ENCODE assay signal across 22 cellular contexts in genomic region chr4:88202443-88202842, GRCh38. TPM values are rescaled to one million over a fixed set of nuclear protein-coding genes. Genes with fewer than 3 reads are reported as not detected.
A peak's percentile ranks its signal among the peaks of the same experiment; 100 is the strongest.
DNase-seq lines count a peak whose midpoint lies in the region; ATAC-seq, FAIRE-seq and TF ChIP-seq lines count a peak whose summit lies in the region.
"Had no signal": no experiment of that assay in that cellular context is flagged by ENCODE, and none has a peak within 500 bp of the region (broad histone marks: within the 10 kb centered on the region; RNA-seq: fewer than 3 reads in every experiment).

No MANE protein-coding gene starts in this region.

- no peak for FAIRE-seq in HepG2 (lab: Jason Lieb, UNC)
- FAIRE-seq: A204.1, GM12878, GM19239 had no signal

- TF ChIP-seq CTCF in HepG2 (CRISPR knock-in tag; IDR thresholded peaks at IDR 0.05): no peak
- no peak for TF ChIP-seq CTCF in right lobe of liver (IDR thresholded peaks at IDR 0.05)
- no peak for TF ChIP-seq CTCF in WTC11 (IDR thresholded peaks at IDR 0.05)
- no peak for TF ChIP-seq CTCF in endodermal cell (conservative IDR thresholded peaks at IDR 0.05)

- H3K27ac Mint-ChIP-seq in WTC11 (no peak overlapping the region), endodermal cell (no peak overlapping the region)
- H3K27ac Mint-ChIP-seq: B cell; CD4-positive, CD25-positive, alpha-beta regulatory T cell; CD8-positive, alpha-beta T cell; HFFc6 had no signal

- in situ Hi-C loops in HepG2 (cut with HindIII; ENCODE audit: extremely low pct_ligation_motif_present, low pct_unique_long_range_greater_than_20kb): no loop called here

- H3K9ac ChIP-seq in HepG2 (ENCODE audit: insufficient read depth, low read depth, low read length) (no peak overlapping the region), endodermal cell (ENCODE audit: extremely low read depth, low read length, poor library complexity, severe bottlenecking) (no peak overlapping the region)
- H3K9ac ChIP-seq: BLaER1 had no signal

- CTCF ChIA-PET in HepG2 (lab: Yijun Ruan, JAX; ENCODE audit: low intra/inter-chr PET ratio, low total read pairs) (no interaction called here), WTC11 (lab: Charles Lee) (interaction anchor here (1.7 to 2.4 kb wide), 3 partner anchors 9 to 148 kb away, joined by 6 to 7 read pairs (median 7); no protein-coding TSS in a partner anchor)

- H3K36me3 ChIP-seq in HepG2 (replicated peaks in 1 of 2; ENCODE audit: control insufficient read depth in 1 of 2, insufficient read depth in 2 of 2, low read length in 2 of 2): no peaks in the 10 kb centered on the region
- no peaks in the 10 kb centered on the region for H3K36me3 ChIP-seq in right lobe of liver
- H3K36me3 ChIP-seq in endodermal cell (ENCODE audit: control insufficient read depth, insufficient read depth, low read length): no peaks in the 10 kb centered on the region
- H3K36me3 ChIP-seq: BLaER1 had no signal

- H3K4me1 ChIP-seq in HepG2 (ENCODE audit: insufficient read depth, low read length) (no peaks in the 10 kb centered on the region), right lobe of liver (no peaks in the 10 kb centered on the region), endodermal cell (ENCODE audit: control insufficient read depth, insufficient read depth, low read length) (no peaks in the 10 kb centered on the region)
- H3K4me1 ChIP-seq: BLaER1, Caco-2 had no signal

- POLR2A ChIA-PET in HepG2 (lab: Yijun Ruan, JAX) (no interaction called here), WTC11 (lab: Charles Lee) (no interaction called here)

- H3K27me3 ChIP-seq in HepG2 (ENCODE audit: control insufficient read depth in 1 of 2, insufficient read depth in 2 of 2, low read length in 2 of 2): no peaks in the 10 kb centered on the region; a peak in 1 of 5 replicates
- no peaks in the 10 kb centered on the region for H3K27me3 ChIP-seq in right lobe of liver
- peaks cover 4% of the 10 kb centered on the region for H3K27me3 ChIP-seq in endodermal cell (ENCODE audit: control insufficient read depth, insufficient read depth, low read length, poor library complexity, severe bottlenecking)
- H3K27me3 ChIP-seq: BLaER1 had no signal

- TF ChIP-seq RAD21 in HepG2 (CRISPR knock-in tag; IDR thresholded peaks at IDR 0.05): no peak

- ATAC-seq in HepG2: peak; percentile 47; the same call in 2 of the 3 replicates
- no peak for ATAC-seq in right lobe of liver
- peak; percentile 79 for ATAC-seq in WTC11
- ATAC-seq in GM19351 (IDR thresholded peaks at IDR 0.05; ENCODE audit: unreplicated experiment): no peak
- ATAC-seq: CD8-positive, alpha-beta T cell; GM12878 had no signal

- H3K36me3 Mint-ChIP-seq in WTC11 (no peaks in the 10 kb centered on the region), endodermal cell (ENCODE audit: low read depth) (no peaks in the 10 kb centered on the region)
- H3K36me3 Mint-ChIP-seq: CD4-positive, CD25-positive, alpha-beta regulatory T cell; CD8-positive, alpha-beta T cell had no signal

- H3K27ac ChIP-seq in HepG2 (ENCODE audit: extremely low read length, insufficient read depth, low read length) (no peak overlapping the region), right lobe of liver (no peak overlapping the region), endodermal cell (ENCODE audit: low read depth, low read length) (no peak overlapping the region)
- H3K27ac ChIP-seq: 22Rv1, BLaER1, C4-2B had no signal

- H3K4me3 Mint-ChIP-seq in WTC11 (no peak overlapping the region), endodermal cell (no peak overlapping the region)
- H3K4me3 Mint-ChIP-seq: B cell; CD4-positive, CD25-positive, alpha-beta regulatory T cell; CD8-positive, alpha-beta T cell; HFFc6 had no signal

- H3K9me3 ChIP-seq in HepG2 (ENCODE audit: low read length) (no peaks in the 10 kb centered on the region), right lobe of liver (no peaks in the 10 kb centered on the region), endodermal cell (ENCODE audit: control insufficient read depth, low read length) (no peaks in the 10 kb centered on the region)
- H3K9me3 ChIP-seq: BLaER1, Caco-2 had no signal

- no peaks in the 10 kb centered on the region for H3K79me2 ChIP-seq in HepG2 (ENCODE audit: insufficient read depth, low read length)

- 21% methylated on average over 5 of the region's 6 CpGs for WGBS in HepG2 (ENCODE audit: low lambda C conversion rate)
- WGBS in right lobe of liver (ENCODE audit: insufficient coverage, low coverage, low lambda C conversion rate, missing lambda C conversion rate): 65% methylated on average over 3 of the region's 6 CpGs
- 83 to 100% methylated on average over 2 to 6 of the region's 6 CpGs for WGBS in endodermal cell (ENCODE audit: insufficient coverage in 1 of 2, insufficient read length in 1 of 2), 2 experiments

- H2AFZ ChIP-seq in HepG2 (ENCODE audit: low read length): no peak overlapping the region

- no peak overlapping the region for H3K4me3 ChIP-seq in HepG2 (replicated peaks in 1 of 3; ENCODE audit: insufficient read depth in 1 of 3, low read depth in 2 of 3, low read length in 3 of 3)
- H3K4me3 ChIP-seq in right lobe of liver: no peak overlapping the region
- no peak overlapping the region for H3K4me3 ChIP-seq in endodermal cell (ENCODE audit: low read length)
- H3K4me3 ChIP-seq: BLaER1, GM12878 had no signal

- BruUV-seq in HepG2 (replicated peaks; lab: Mats Ljungman, UMichigan): no TSS peak

- H4K20me1 ChIP-seq in HepG2 (ENCODE audit: insufficient read depth, low read length): no peaks in the 10 kb centered on the region
- H4K20me1 ChIP-seq: BLaER1 had no signal

- H3K27me3 Mint-ChIP-seq in WTC11 (ENCODE audit: low read depth) (no peaks in the 10 kb centered on the region), endodermal cell (ENCODE audit: insufficient read depth) (no peaks in the 10 kb centered on the region)
- H3K27me3 Mint-ChIP-seq: B cell had no signal

- H3K4me1 Mint-ChIP-seq in WTC11 (peaks cover 33% of the 10 kb centered on the region), endodermal cell (peaks cover 3% of the 10 kb centered on the region)
- H3K4me1 Mint-ChIP-seq: B cell had no signal

- no peak for DNase-seq in HepG2 (ENCODE audit: low spot score)
- no peak for DNase-seq in right lobe of liver
- no peak for DNase-seq in WTC11 (ENCODE audit: low spot score)
- peak; percentile 62 for DNase-seq in endodermal cell
- DNase-seq in OCI-M1 (lab: John Stamatoyannopoulos, UW): no peak
- DNase-seq in NCI-H774 (lab: John Stamatoyannopoulos, UW): no peak
- DNase-seq: Caco-2; CD4-positive, CD25-positive, alpha-beta regulatory T cell; CD8-positive, alpha-beta T cell; DMS153; DND-41; GDM1; GOT3; HFFc6 had no signal

- TF ChIP-seq POLR2A in HepG2 (IDR thresholded peaks at IDR 0.05; ENCODE audit: insufficient read depth in 1 of 2, low read depth in 2 of 2, low read length in 2 of 2) (no peak), right lobe of liver (IDR thresholded peaks at IDR 0.05) (no peak)

- peak overlapping the region; percentile 53 for H3K4me2 ChIP-seq in HepG2 (ENCODE audit: low read depth, low read length)
- H3K4me2 ChIP-seq: BLaER1 had no signal

- H3K9me3 Mint-ChIP-seq in WTC11 (no peaks in the 10 kb centered on the region), endodermal cell (no peaks in the 10 kb centered on the region)
- H3K9me3 Mint-ChIP-seq: CD4-positive, CD25-positive, alpha-beta regulatory T cell; CD8-positive, alpha-beta T cell; HFFc6 had no signal

- intact Hi-C loops in HepG2 (cut with micrococcal nuclease; ENCODE audit: unreplicated experiment) (no loop called here), right lobe of liver (cut with DNase I) (no loop called here)

- TF ChIP-seq EP300 in HepG2 (IDR thresholded peaks at IDR 0.05; ENCODE audit: low read depth in 2 of 2, low read length in 2 of 2) (no peak), HepG2 (CRISPR knock-in tag; IDR thresholded peaks at IDR 0.05; ENCODE audit: borderline replicate concordance) (no peak)

TF ChIP-seq in HepG2, 621 proteins besides CTCF, POLR2A, EP300 and RAD21 (continues in another document):
- no peak for TF ChIP-seq FOXC1 (CRISPR knock-in tag; IDR thresholded peaks at IDR 0.05; ENCODE audit: borderline replicate concordance)

TF ChIP-seq in WTC11, 78 proteins besides CTCF, POLR2A, EP300 and RAD21 (continues in another document):
- no peak for TF ChIP-seq ETV6 (CRISPR knock-in tag; IDR thresholded peaks at IDR 0.05)

RNA-seq across cellular contexts. Expression of gene ABCG2, which starts 44.0 kb away (rescaled TPM):
- total RNA-seq in HepG2 (2016; rRNA removed; fragmentation: Illumina TruSeq; extraction: Trizol): 13.2 and 15.7 TPM in 2 replicates
- 7.0 and 9.3 TPM in 2 replicates for total RNA-seq in HepG2 (2016; cell fraction: cytosol; rRNA removed; fragmentation: Illumina TruSeq; extraction: Trizol; ENCODE audit: low read depth)
- 11.3 and 14.3 TPM in 2 replicates for total RNA-seq in HepG2 (2016; cell fraction: insoluble cytoplasmic fraction; rRNA removed; fragmentation: Illumina TruSeq; extraction: Trizol)
- 8.6 and 9.3 TPM in 2 replicates for total RNA-seq in HepG2 (2016; cell fraction: membrane; rRNA removed; fragmentation: Illumina TruSeq; extraction: Trizol)
- total RNA-seq in HepG2 (2016; cell fraction: nucleus; rRNA removed; fragmentation: Illumina TruSeq; extraction: Trizol): 9.2 and 11.9 TPM in 2 replicates
- polyA plus RNA-seq in HepG2 (2011; rRNA removed): 7.4 and 10.0 TPM in 2 replicates
- polyA plus RNA-seq in HepG2 (2011; cell fraction: cytosol; rRNA removed): 6.8 TPM in 2 replicates
- 2.7 and 2.9 TPM in 2 replicates for polyA plus RNA-seq in HepG2 (2011; cell fraction: nucleus; rRNA removed)
- 8.1 and 8.6 TPM in 2 replicates for polyA plus RNA-seq in HepG2 (2012)
- polyA plus RNA-seq in HepG2 (2016; cell fraction: cytosol; fragmentation: Illumina TruSeq; extraction: Trizol; ENCODE audit: low read depth): 2.6 and 2.9 TPM in 2 replicates
- 6.5 and 8.8 TPM in 2 replicates for polyA plus RNA-seq in HepG2 (2016; cell fraction: insoluble cytoplasmic fraction; fragmentation: Illumina TruSeq; extraction: Trizol; ENCODE audit: low read depth)
- 3.4 and 3.6 TPM in 2 replicates for polyA plus RNA-seq in HepG2 (2016; cell fraction: membrane; fragmentation: Illumina TruSeq; extraction: Trizol; ENCODE audit: low read depth)
- 7.0 and 10.3 TPM in 2 replicates for polyA plus RNA-seq in HepG2 (2016; cell fraction: nucleus; fragmentation: Illumina TruSeq; extraction: Trizol; ENCODE audit: insufficient read depth, low read depth)
- 6.0 and 8.6 TPM in 2 replicates for polyA minus RNA-seq in HepG2 (2011; rRNA and poly(A)+ RNA removed; ENCODE audit: low replicate concordance)
- 8.2 and 9.8 TPM in 2 replicates for polyA minus RNA-seq in HepG2 (2011; cell fraction: cytosol; rRNA and poly(A)+ RNA removed)
- polyA minus RNA-seq in HepG2 (2011; cell fraction: nucleus; rRNA and poly(A)+ RNA removed): 7.9 and 9.6 TPM in 2 replicates
- 10 to 100 TPM in 2 of 6 experiments, 1 to 10 TPM in 4; 6.4 to 11.4 (median 8.1) TPM for total RNA-seq in right lobe of liver
- 2.1 to 3.8 TPM (median 3.4 TPM) in 3 replicates for total RNA-seq in WTC11 (2021)
- 1 to 10 TPM in 1 of 2 donors, under 1 TPM in 1; 0.31 to 4.0 TPM for total RNA-seq in endodermal cell
- polyA plus RNA-seq in endodermal cell (2013, experiment 1 of 2): 0.36 TPM
- 1.2 TPM for polyA plus RNA-seq in endodermal cell (2013, experiment 2 of 2)
- total RNA-seq: B cell had no signal

Comparison
In these comparisons a context has a peak if more than half of its experiments do, and no peak if none do; other contexts are left out.
1. ATAC-seq: peak in HepG2 (single experiment) and WTC11 (single experiment); none in right lobe of liver (0 of 4) and GM19351 (single experiment).